ENCODE assay signal across 8 cellular contexts in the genomic region with DNA sequence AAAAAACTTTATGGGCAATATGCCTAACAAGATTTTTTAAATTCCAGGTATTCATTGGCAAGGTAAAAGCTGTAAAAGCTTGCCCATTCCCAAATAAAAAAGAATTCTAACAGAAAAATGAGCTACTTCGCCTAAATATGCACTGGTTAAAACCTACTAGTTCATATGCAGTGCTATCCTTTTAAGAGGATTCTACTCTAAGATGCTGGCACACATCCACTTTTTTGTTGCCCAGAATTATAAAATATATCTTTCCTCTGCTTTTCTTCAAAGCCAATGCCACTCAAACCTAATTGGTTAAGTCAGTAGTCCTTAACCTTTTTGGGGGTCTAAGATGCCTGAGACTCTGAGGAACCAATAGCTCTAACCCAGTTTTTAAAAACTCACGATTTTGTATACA. TPM values are rescaled to one million over a fixed set of nuclear protein-coding genes. Genes with fewer than 3 reads are reported as not detected.
DNase-seq lines count a peak whose midpoint lies in the region; ATAC-seq, FAIRE-seq and TF ChIP-seq lines count a peak whose summit lies in the region.

No MANE protein-coding gene starts in this region.

- no TSS peak for BruUV-seq in endothelial cell of umbilical vein (replicated peaks; lab: Mats Ljungman, UMichigan)

- peak overlapping the region in 2 of 3 experiments; percentile 8 to 90 for H3K4me3 ChIP-seq in endothelial cell of umbilical vein (replicated peaks in 1 of 3; ENCODE audit: insufficient read depth in 1 of 3, low read depth in 1 of 3, low read length in 3 of 3)

- H3K36me3 Mint-ChIP-seq in progenitor cell of endocrine pancreas (ENCODE audit: insufficient read depth): peaks cover 9% of the 10 kb centered on the region

- H3K9me1 ChIP-seq in endothelial cell of umbilical vein (replicated peaks; ENCODE audit: control insufficient read depth, extremely low read depth, insufficient read depth, low read length): no peaks in the 10 kb centered on the region

- H3K4me2 ChIP-seq in endothelial cell of umbilical vein (ENCODE audit: insufficient read depth, low read length): peak overlapping the region; percentile 99

- H3K9me3 Mint-ChIP-seq in progenitor cell of endocrine pancreas (ENCODE audit: low read depth): peaks cover 3% of the 10 kb centered on the region

- no peak for FAIRE-seq in endothelial cell of umbilical vein (lab: Jason Lieb, UNC)
- no peak for FAIRE-seq in HTR-8/SVneo (lab: Jason Lieb, UNC)

- peaks cover 20% of the 10 kb centered on the region for H4K20me1 ChIP-seq in endothelial cell of umbilical vein (replicated peaks; ENCODE audit: control insufficient read depth, extremely low read depth, insufficient read depth, low read length)

- H3K27me3 ChIP-seq in endothelial cell of umbilical vein (ENCODE audit: control insufficient read depth in 2 of 2, insufficient read depth in 2 of 2, low read length in 2 of 2): no peaks in the 10 kb centered on the region

- H2AFZ ChIP-seq in endothelial cell of umbilical vein (ENCODE audit: low read depth, low read length): no peak overlapping the region

- CTCF ChIA-PET in endothelial cell of umbilical vein (lab: Charles Lee): interaction anchor here (0.7 to 1.7 kb wide), 3 partner anchors 87 to 399 kb away, joined by 3 to 5 read pairs (median 4); no protein-coding TSS in a partner anchor

- no peaks in the 10 kb centered on the region for H3K9me3 ChIP-seq in endothelial cell of umbilical vein (replicated peaks; ENCODE audit: control insufficient read depth, insufficient read depth, low read length)

- in situ Hi-C loops in G401 (cut with HindIII; ENCODE audit: low sequenced_read_pairs): no loop called here

- DNase-seq in G401 (ENCODE audit: low spot score): peak; percentile 20
- DNase-seq in OCI-M1 (lab: John Stamatoyannopoulos, UW): peak; percentile 21
- peak; percentile 17 for DNase-seq in endothelial cell of umbilical vein (ENCODE audit: low read depth, low spot score)
- DNase-seq in progenitor cell of endocrine pancreas (ENCODE audit: low spot score, unreplicated experiment): no peak
- no peak for DNase-seq in NCI-H1105 (lab: John Stamatoyannopoulos, UW)
- DNase-seq in NCI-H524 (lab: John Stamatoyannopoulos, UW): no peak
- DNase-seq in HTR-8/SVneo (ENCODE audit: insufficient read length, low spot score): no peak

- ATAC-seq in HG03097 (IDR thresholded peaks at IDR 0.05; ENCODE audit: low FRiP score, unreplicated experiment): no peak

- peaks cover 81% of the 10 kb centered on the region for H3K79me2 ChIP-seq in endothelial cell of umbilical vein (ENCODE audit: control insufficient read depth, insufficient read depth, low read length)

- peak overlapping the region; percentile 95 for H3K9ac ChIP-seq in endothelial cell of umbilical vein (replicated peaks; ENCODE audit: extremely low read depth, insufficient read depth, low read length)

- H3K36me3 ChIP-seq in endothelial cell of umbilical vein (ENCODE audit: control insufficient read depth in 2 of 2, extremely low read depth in 1 of 2, insufficient read depth in 2 of 2, low read length in 2 of 2): peaks cover 0 to 3% of the 10 kb centered on the region in 2 experiments

- H3K27ac ChIP-seq in endothelial cell of umbilical vein (ENCODE audit: insufficient read depth, low read depth, low read length): peak overlapping the region; percentile 11

- TF ChIP-seq CTCF in endothelial cell of umbilical vein (IDR thresholded peaks at IDR 0.05; ENCODE audit: extremely low read depth in 1 of 2, insufficient read depth in 1 of 2, low read depth in 1 of 2, low read length in 2 of 2): no peak
- TF ChIP-seq CTCF in progenitor cell of endocrine pancreas (IDR thresholded peaks at IDR 0.05; ENCODE audit: unreplicated experiment): no peak

- peak overlapping the region; percentile 100 for H3K27ac Mint-ChIP-seq in progenitor cell of endocrine pancreas

- TF ChIP-seq POLR2A in endothelial cell of umbilical vein (IDR thresholded peaks at IDR 0.05; ENCODE audit: low read depth, low read length): no peak

- dilution Hi-C loops in endothelial cell of umbilical vein (cut with MboI; ENCODE audit: extremely low pct_ligation_motif_present, low sequenced_read_pairs): no loop called here

- peak overlapping the region; percentile 99 for H3K4me3 Mint-ChIP-seq in progenitor cell of endocrine pancreas (ENCODE audit: low read depth)

- H3K4me1 Mint-ChIP-seq in progenitor cell of endocrine pancreas (ENCODE audit: low read depth): peaks cover 43% of the 10 kb centered on the region

- POLR2A ChIA-PET in endothelial cell of umbilical vein (lab: Charles Lee): no interaction called here

- peaks cover 29% of the 10 kb centered on the region for H3K4me1 ChIP-seq in endothelial cell of umbilical vein (ENCODE audit: control insufficient read depth, extremely low read depth, insufficient read depth, low read length)

- intact Hi-C loops in endothelial cell of umbilical vein (cut with micrococcal nuclease): loop anchor here (5.0 to 10.0 kb wide), 4 partner anchors 52 to 880 kb away; a partner anchor contains a TSS

- H3K27me3 Mint-ChIP-seq in progenitor cell of endocrine pancreas: no peaks in the 10 kb centered on the region

TF ChIP-seq in endothelial cell of umbilical vein, 7 proteins besides CTCF, POLR2A, EP300 and RAD21:
- no peak for TF ChIP-seq EZH2 (IDR thresholded peaks at IDR 0.05; ENCODE audit: borderline replicate concordance, low read depth, low read length, severe bottlenecking)

RNA-seq across cellular contexts. Expression of a gene that starts 3.2 kb away (rescaled TPM):
- 201 and 217 TPM in 2 replicates for total RNA-seq in G401 (2014; rRNA removed; shearing (Covaris generic))
- total RNA-seq in endothelial cell of umbilical vein (148 and 166 TPM in 2 replicates), progenitor cell of endocrine pancreas (224 and 236 TPM in 2 replicates)
- 33.8 and 46.7 TPM in 2 replicates for polyA plus RNA-seq in endothelial cell of umbilical vein
- 52.6 and 56.1 TPM in 2 replicates for polyA plus RNA-seq in endothelial cell of umbilical vein (2011; cell fraction: cytosol; rRNA removed)
- polyA plus RNA-seq in endothelial cell of umbilical vein (2011; cell fraction: nucleus; rRNA removed): 148 and 193 TPM in 2 replicates
- 91.3 and 145 TPM in 2 replicates for polyA plus RNA-seq in endothelial cell of umbilical vein (2012)
- 82.3 and 86.6 TPM in 2 replicates for polyA minus RNA-seq in endothelial cell of umbilical vein
- polyA minus RNA-seq in endothelial cell of umbilical vein (2011; cell fraction: cytosol; rRNA and poly(A)+ RNA removed): 113 TPM
- 111 and 159 TPM in 2 replicates for polyA minus RNA-seq in endothelial cell of umbilical vein (2011; cell fraction: nucleus; rRNA and poly(A)+ RNA removed)

Comparison
In these comparisons a context has a peak if more than half of its experiments do, and no peak if none do; other contexts are left out.
1. DNase-seq: peak in G401 (single experiment), OCI-M1 (single experiment) and endothelial cell of umbilical vein (single experiment); none in progenitor cell of endocrine pancreas (single experiment), NCI-H1105 (single experiment), NCI-H524 (0 of 2) and HTR-8/SVneo (single experiment).